ENCODE assay signal across 24 cellular contexts in genomic region chrX:132776486-132777210, GRCh38.
A peak's percentile ranks its signal among the peaks of the same experiment; 100 is the strongest.
DNase-seq lines count a peak whose midpoint lies in the region; ATAC-seq, FAIRE-seq and TF ChIP-seq lines count a peak whose summit lies in the region.
"Had no signal": no experiment of that assay in that cellular context is flagged by ENCODE, and none has a peak within 500 bp of the region (broad histone marks: within the 10 kb centered on the region; RNA-seq: fewer than 3 reads in every experiment).

No MANE protein-coding gene starts in this region.

- 0 out of 2 replicates have a peak overlapping the region, but pooled peaks have one; percentile 30 for H3K27ac ChIP-seq in HUES64 (ENCODE audit: low read depth, low read length)
- H3K27ac ChIP-seq in tibial artery, result no peak overlapping the region
- H3K27ac ChIP-seq: esophagus squamous epithelium, transverse colon had no signal

- no peak for TF ChIP-seq CTCF in tibial artery (IDR thresholded peaks at IDR 0.05)

- peak overlapping the region; percentile 33 for H3K27ac Mint-ChIP-seq in stimulated activated naive CD8-positive, alpha-beta T cell treated with anti-CD3 and anti-CD28 coated beads, Interleukin-15, Interleukin-2, amounts not matched to agents 100 ng/mL and 50 ng/mL, for 24 hours
- H3K27ac Mint-ChIP-seq: CD14-positive monocyte; stimulated activated memory B cell treated with anti-CD40 and anti-IgM and Interleukin-4, amounts not matched to agents 10 μg/mL and 1 μg/mL and 100 μg/mL, for 72 hours had no signal

- intact Hi-C loops in tibial artery (cut with DNase I; ENCODE audit: low total_unique reads), result no loop called here

- no peaks in the 10 kb centered on the region for H3K9me3 ChIP-seq in HUES64 (ENCODE audit: insufficient read depth, low read depth, low read length)
- H3K9me3 ChIP-seq in tibial artery, result no peaks in the 10 kb centered on the region
- H3K9me3 ChIP-seq: esophagus squamous epithelium, transverse colon had no signal

- H3K4me3 ChIP-seq in HUES64 (ENCODE audit: low read length) (no peak overlapping the region), tibial artery (no peak overlapping the region)
- H3K4me3 ChIP-seq: esophagus squamous epithelium, transverse colon had no signal

- DNase-seq in stimulated activated naive CD8-positive, alpha-beta T cell treated with anti-CD3 and anti-CD28 coated beads, Interleukin-15, Interleukin-2, amounts not matched to agents 100 U/mL and 50 U/mL, for 24 hours, result no peak
- DNase-seq in SKM-1 treated with dmso at 0.1 percent for 144 hours (lab: John Stamatoyannopoulos, UW; ENCODE audit: unreplicated experiment), result peak; percentile 29
- DNase-seq in tibial artery, result no peak
- DNase-seq in GM12891 (ENCODE audit: insufficient read length, low spot score), result no peak
- DNase-seq in SK-N-DZ (ENCODE audit: low spot score), result no peak
- DNase-seq: activated CD4-positive, alpha-beta T cell treated with anti-CD3 and anti-CD28 coated beads for 1 hour; activated CD8-positive, alpha-beta memory T cell treated with anti-CD3 and anti-CD28 coated beads, Interleukin-2, amount 50 U/mL, for 48 hours; activated gamma-delta T cell treated with Interleukin-2 at 50 U/mL for 16 hours; anterior cingulate cortex; cerebellar nuclear complex; DMS53; effector memory CD4-positive, alpha-beta T cell; esophagus squamous epithelium; left ventricle myocardium superior; NCI-H1105; NCI-H524; PC-3; right cardiac atrium; transverse colon had no signal

- peaks cover 19% of the 10 kb centered on the region for H3K4me1 Mint-ChIP-seq in stimulated activated naive CD8-positive, alpha-beta T cell treated with anti-CD3 and anti-CD28 coated beads, Interleukin-15, Interleukin-2, amounts not matched to agents 100 ng/mL and 50 ng/mL, for 24 hours (ENCODE audit: low read depth)

- TF ChIP-seq POLR2A in GM12891 (IDR thresholded peaks at IDR 0.05; ENCODE audit: low read depth, low read length), result no peak

- peaks cover 7% of the 10 kb centered on the region; the same call in 1 of the 2 replicates for H3K4me1 ChIP-seq in HUES64 (ENCODE audit: insufficient read depth, low read length)
- no peaks in the 10 kb centered on the region for H3K4me1 ChIP-seq in tibial artery
- H3K4me1 ChIP-seq: esophagus squamous epithelium, transverse colon had no signal

- H3K27me3 ChIP-seq in HUES64 (ENCODE audit: insufficient read depth, low read length), result no peaks in the 10 kb centered on the region
- H3K27me3 ChIP-seq in tibial artery, result no peaks in the 10 kb centered on the region
- H3K27me3 ChIP-seq: esophagus squamous epithelium, transverse colon had no signal

- H3K36me3 Mint-ChIP-seq in stimulated activated naive CD8-positive, alpha-beta T cell treated with anti-CD3 and anti-CD28 coated beads, Interleukin-15, Interleukin-2, amounts not matched to agents 100 ng/mL and 50 ng/mL, for 24 hours (ENCODE audit: low read depth), result no peaks in the 10 kb centered on the region
- H3K36me3 Mint-ChIP-seq: CD14-positive monocyte; stimulated activated memory B cell treated with anti-CD40 and anti-IgM and Interleukin-4, amounts not matched to agents 10 μg/mL and 1 μg/mL and 100 μg/mL, for 72 hours had no signal

- WGBS in HUES64, result 54% methylated on average over 6 of the region's 6 CpGs

- H3K4me3 Mint-ChIP-seq in stimulated activated naive CD8-positive, alpha-beta T cell treated with anti-CD3 and anti-CD28 coated beads, Interleukin-15, Interleukin-2, amounts not matched to agents 100 ng/mL and 50 ng/mL, for 24 hours, result no peak overlapping the region
- H3K4me3 Mint-ChIP-seq: CD14-positive monocyte; stimulated activated memory B cell treated with anti-CD40 and anti-IgM and Interleukin-4, amounts not matched to agents 10 μg/mL and 1 μg/mL and 100 μg/mL, for 72 hours had no signal

- no peak overlapping the region for H3K9ac ChIP-seq in HUES64 (ENCODE audit: low read depth, low read length)

- no peak for FAIRE-seq in GM12891 (lab: Jason Lieb, UNC)

- H3K9me3 Mint-ChIP-seq in stimulated activated naive CD8-positive, alpha-beta T cell treated with anti-CD3 and anti-CD28 coated beads, Interleukin-15, Interleukin-2, amounts not matched to agents 100 ng/mL and 50 ng/mL, for 24 hours, result no peaks in the 10 kb centered on the region
- H3K9me3 Mint-ChIP-seq: CD14-positive monocyte; stimulated activated memory B cell treated with anti-CD40 and anti-IgM and Interleukin-4, amounts not matched to agents 10 μg/mL and 1 μg/mL and 100 μg/mL, for 72 hours had no signal

- no peak for ATAC-seq in stimulated activated naive CD8-positive, alpha-beta T cell treated with anti-CD3 and anti-CD28 coated beads, Interleukin-15, Interleukin-2, amounts not matched to agents 100 U/mL and 50 U/mL, for 24 hours
- ATAC-seq in GM21723 (IDR thresholded peaks at IDR 0.05; ENCODE audit: unreplicated experiment), result no peak
- ATAC-seq: left ventricle myocardium superior; PC-3; right cardiac atrium; stimulated activated memory B cell treated with anti-CD40 and anti-IgM and Interleukin-4, amounts not matched to agents 10 μg/mL and 1 μg/mL and 100 μg/mL, for 72 hours had no signal

- peaks cover 4% of the 10 kb centered on the region for H3K27me3 Mint-ChIP-seq in stimulated activated naive CD8-positive, alpha-beta T cell treated with anti-CD3 and anti-CD28 coated beads, Interleukin-15, Interleukin-2, amounts not matched to agents 100 ng/mL and 50 ng/mL, for 24 hours

- H3K36me3 ChIP-seq in HUES64 (ENCODE audit: insufficient read depth, low read length) (no peaks in the 10 kb centered on the region), tibial artery (no peaks in the 10 kb centered on the region)
- H3K36me3 ChIP-seq: esophagus squamous epithelium, transverse colon had no signal

TF ChIP-seq in GM12891, 5 proteins besides CTCF, POLR2A, EP300 and RAD21:
- no peak for TF ChIP-seq TAF1 (IDR thresholded peaks at IDR 0.05; ENCODE audit: low read depth, low read length)
- TF ChIP-seq POLR2AphosphoS5 (IDR thresholded peaks at IDR 0.05; ENCODE audit: low read depth, low read length), result no peak
- no peak for TF ChIP-seq PAX5 (IDR thresholded peaks at IDR 0.05; ENCODE audit: insufficient read depth, low read length, severe bottlenecking)
- no peak for TF ChIP-seq POU2F2 (IDR thresholded peaks at IDR 0.05; ENCODE audit: low read depth, low read length)
- TF ChIP-seq SPI1 (IDR thresholded peaks at IDR 0.05; ENCODE audit: low read depth, low read length), result no peak
